ENCODE assay signal across 8 cellular contexts in genomic region chr5:157459715-157460599, GRCh38. TPM values are rescaled to one million over a fixed set of nuclear protein-coding genes. Genes with fewer than 3 reads are reported as not detected.
DNase-seq lines count a peak whose midpoint lies in the region; ATAC-seq lines count a peak whose summit lies in the region.

Gene NIPAL4, plus strand, starts transcription at chr5:157460213. Its CDS starts 108 bp downstream, at chr5:157460321.

- peak within 1 kb of the TSS; percentile 62 for H3K4me3 ChIP-seq in NT2/D1 (ENCODE audit: insufficient read length, low read depth)
- peak within 1 kb of the TSS; percentile 52 for H3K4me3 ChIP-seq in iPS-11a (ENCODE audit: low read depth, low read length)
- H3K4me3 ChIP-seq in skeletal muscle tissue (ENCODE audit: low read length in 3 of 3) = peak within 1 kb of the TSS in 2 of 3 donors; percentile 54 to 57

- H3K9me3 ChIP-seq in NT2/D1 (ENCODE audit: insufficient read depth, low read length) (no peaks in the 10 kb centered on the region), skeletal muscle tissue (ENCODE audit: control insufficient read depth in 3 of 3, low read length in 3 of 3) (no peaks in the 10 kb centered on the region)

- H3K27ac ChIP-seq in angular gyrus (ENCODE audit: low read depth, low read length) (peak within 1 kb of the TSS; percentile 87), skeletal muscle tissue (ENCODE audit: low read depth, low read length) (no peak within 1 kb of the TSS)

- H3K9ac ChIP-seq in NT2/D1 (ENCODE audit: insufficient read length, low read depth) (peak within 1 kb of the TSS; percentile 39), skeletal muscle tissue (ENCODE audit: low read depth in 1 of 3, low read length in 3 of 3) (peak within 1 kb of the TSS in 1 of 3 donors; percentile 50)

- no peak for ATAC-seq in HG03025 (IDR thresholded peaks at IDR 0.05; ENCODE audit: low FRiP score, unreplicated experiment)

- H3K27me3 ChIP-seq in NT2/D1 (ENCODE audit: insufficient read depth, insufficient read length) (peaks cover 54% of the 10 kb centered on the region), skeletal muscle tissue (ENCODE audit: control insufficient read depth in 3 of 3, insufficient read depth in 3 of 3, low read length in 3 of 3) (peaks cover 7 to 36% (median 17%) of the 10 kb centered on the region in 3 donors)

- peak; percentile 50 for DNase-seq in AG20443 (ENCODE audit: low spot score)
- DNase-seq in NT2/D1 (ENCODE audit: low read depth, low spot score) = no peak
- no peak for DNase-seq in cerebellum (ENCODE audit: low spot score)
- DNase-seq in COR-L47 (lab: John Stamatoyannopoulos, UW) = no peak

- H3K36me3 ChIP-seq in NT2/D1 (ENCODE audit: insufficient read depth, insufficient read length, low read length) (no peaks in the 10 kb centered on the region), skeletal muscle tissue (ENCODE audit: control insufficient read depth in 3 of 3, insufficient read depth in 3 of 3, low read length in 3 of 3) (no peaks in the 10 kb centered on the region)

- H3K4me1 ChIP-seq in NT2/D1 (ENCODE audit: insufficient read depth, insufficient read length) (no peaks in the 10 kb centered on the region), skeletal muscle tissue (ENCODE audit: control insufficient read depth in 3 of 3, insufficient read depth in 3 of 3, low read length in 3 of 3) (peaks cover 8 to 17% (median 10%) of the 10 kb centered on the region in 3 donors)

RNA-seq across cellular contexts. Expression of gene NIPAL4, which starts in this region (rescaled TPM):
- total RNA-seq in skeletal muscle tissue = under 0.01 TPM
- total RNA-seq in cerebellum = not detected
